In genomic region chr20:10034717-10035571, GRCh38 we compare ENCODE assay signal across 1 cellular context.
TF ChIP-seq lines count a peak whose summit lies in the region.

Gene ANKEF1 (plus strand): TSS chr20:10034987. CDS start chr20:10038302, 3,315 bp downstream.

TF ChIP-seq in HEK293, 187 proteins besides CTCF, POLR2A, EP300 and RAD21 (continued from another document):
- TF ChIP-seq SP2 (tag by site-specific recombination; IDR thresholded peaks at IDR 0.05) (0 out of 2 replicates have a peak, but pooled peaks have one; percentile 40), EGR2 (tag by site-specific recombination; IDR thresholded peaks at IDR 0.05; ENCODE audit: low read depth) (0 out of 2 replicates have a peak, but pooled peaks have one; percentile 19), GLIS2 (tag by site-specific recombination; IDR thresholded peaks at IDR 0.05) (peak; percentile 63; the same call in 1 of the 2 replicates), ZNF510 (tag by site-specific recombination; IDR thresholded peaks at IDR 0.05; ENCODE audit: insufficient replicate concordance) (no peak), ZBTB26 (tag by site-specific recombination; optimal IDR thresholded peaks at IDR 0.05) (peak; percentile 83), MZF1 (tag by site-specific recombination; IDR thresholded peaks at IDR 0.05; ENCODE audit: borderline replicate concordance) (no peak), ZNF16 (tag by site-specific recombination; IDR thresholded peaks at IDR 0.05; ENCODE audit: low read depth) (no peak), ZBTB11 (tag by site-specific recombination; conservative IDR thresholded peaks at IDR 0.05; ENCODE audit: low read depth) (peak; percentile 96), ZIC2 (tag by site-specific recombination; IDR thresholded peaks at IDR 0.05) (peak; percentile 43; the same call in 1 of the 2 replicates), ZNF629 (tag by site-specific recombination; IDR thresholded peaks at IDR 0.05) (peak; percentile 39; the same call in 1 of the 2 replicates), KLF9 (tag by site-specific recombination; IDR thresholded peaks at IDR 0.05; ENCODE audit: low read depth) (peak; percentile 54; the same call in 1 of the 2 replicates), PRDM6 (tag by site-specific recombination; IDR thresholded peaks at IDR 0.05) (no peak), ZBTB48 (tag by site-specific recombination; IDR thresholded peaks at IDR 0.05) (peak; percentile 85)
